Comparison of ENCODE assay signal across 25 cellular contexts in genomic region chr19:53130506-53130905, GRCh38. TPM values are rescaled to one million over a fixed set of nuclear protein-coding genes. Genes with fewer than 3 reads are reported as not detected.
DNase-seq lines count a peak whose midpoint lies in the region; ATAC-seq and TF ChIP-seq lines count a peak whose summit lies in the region.
"Had no signal": no experiment of that assay in that cellular context is flagged by ENCODE, and none has a peak within 500 bp of the region (broad histone marks: within the 10 kb centered on the region; RNA-seq: fewer than 3 reads in every experiment).

No MANE protein-coding gene starts in this region.

- peak overlapping the region in 4 of 10 donors; percentile 0 to 75 (median 2) for H3K4me3 ChIP-seq in heart right ventricle
- no peak overlapping the region for H3K4me3 ChIP-seq in thyroid gland (replicated peaks in 1 of 3)
- H3K4me3 ChIP-seq: colonic mucosa, GM12878, ovary, tibial artery had no signal

- H3K9me3 ChIP-seq in heart right ventricle (peaks cover 0 to 28% (median 0%) of the 10 kb centered on the region in 11 donors), thyroid gland (no peaks in the 10 kb centered on the region)
- H3K9me3 ChIP-seq: colonic mucosa, ovary, tibial artery had no signal

- peaks cover 35% of the 10 kb centered on the region for H3K36me3 Mint-ChIP-seq in nephron (ENCODE audit: low read depth)

- H3K27ac ChIP-seq in heart right ventricle, result peak overlapping the region in 8 of 10 donors; percentile 7 to 92 (median 72)
- H3K27ac ChIP-seq in thyroid gland, result no peak overlapping the region
- H3K27ac ChIP-seq: brain microvascular endothelial cell, colonic mucosa, ovary, tibial artery had no signal

- peak overlapping the region; percentile 15 to 53 (median 21) for H3K4me3 Mint-ChIP-seq in nephron
- H3K4me3 Mint-ChIP-seq: stimulated activated naive CD8-positive, alpha-beta T cell treated with anti-CD3 and anti-CD28 coated beads, Interleukin-15, Interleukin-2, amounts not matched to agents 100 ng/mL and 50 ng/mL, for 24 hours; T-helper 1 cell treated with Interleukin-12 subunit alpha and Interleukin-12 subunit beta and Interleukin-4 antibody, amounts not matched to agents 30 μg/mL and 1 μg/mL, for 36 hours had no signal

- H3K27ac Mint-ChIP-seq in nephron, result no peak overlapping the region
- H3K27ac Mint-ChIP-seq: B cell; naive B cell; stimulated activated naive CD8-positive, alpha-beta T cell treated with anti-CD3 and anti-CD28 coated beads, Interleukin-15, Interleukin-2, amounts not matched to agents 100 ng/mL and 50 ng/mL, for 24 hours; T-helper 1 cell treated with Interleukin-12 subunit alpha and Interleukin-12 subunit beta and Interleukin-4 antibody, amounts not matched to agents 30 μg/mL and 1 μg/mL, for 36 hours had no signal

- H3K4me1 ChIP-seq in heart right ventricle (peaks cover 9 to 33% (median 25%) of the 10 kb centered on the region in 9 donors), thyroid gland (peaks cover 10 to 15% of the 10 kb centered on the region in 2 donors)
- H3K4me1 ChIP-seq: colonic mucosa had no signal

- peaks cover 19% of the 10 kb centered on the region for H3K4me1 Mint-ChIP-seq in nephron

- no peak for TF ChIP-seq POLR2A in thyroid gland (IDR thresholded peaks at IDR 0.05)

- peaks cover 4% of the 10 kb centered on the region for H3K9me3 Mint-ChIP-seq in nephron

- ATAC-seq in heart right ventricle, result peak in 3 of 8 donors; percentile 34 to 55 (median 42)
- no peak for ATAC-seq in left ventricle myocardium superior
- ATAC-seq: GM12878 had no signal

- H3K27me3 ChIP-seq in heart right ventricle, result peaks cover 0 to 3% (median 0%) of the 10 kb centered on the region in 7 donors
- H3K27me3 ChIP-seq in thyroid gland, result no peaks in the 10 kb centered on the region
- H3K27me3 ChIP-seq: brain microvascular endothelial cell, colonic mucosa, ovary, tibial artery had no signal

- DNase-seq in heart right ventricle (peak in 1 of 2 donors; percentile 11), left ventricle myocardium superior (no peak), cerebellar cortex (ENCODE audit: low spot score) (peak; percentile 28), thyroid gland (peak; percentile 55 to 69), iPS-NIHi11 (ENCODE audit: low spot score) (no peak), DMS153 treated with DMSO at 0.1 percent for 48 hours (lab: John Stamatoyannopoulos, UW; ENCODE audit: unreplicated experiment) (no peak), OCI-M2 (lab: John Stamatoyannopoulos, UW; ENCODE audit: unreplicated experiment) (no peak)
- DNase-seq: activated CD8-positive, alpha-beta memory T cell treated with anti-CD3 and anti-CD28 coated beads for 24 hours; activated gamma-delta T cell; activated T-cell treated with anti-CD3 and anti-CD28 coated beads, Interleukin-2, amount 50 U/mL, for 1 hour; brain microvascular endothelial cell; colonic mucosa; DMS79; H7; Karpas-422; naive B cell; NCI-H187; NCI-H2227 treated with DMSO at 0.1 percent for 48 hours; ovary; tibial artery had no signal

- intact Hi-C loops in heart right ventricle (cut with DNase I), result loop anchor here in 1 of 10 donors (2.0 to 5.0 kb wide), 2 partner anchors 28 to 53 kb away; partner anchors contain the start of gene ZNF160
- intact Hi-C loops in left ventricle myocardium superior (cut with micrococcal nuclease), result loop anchor here (10.0 kb wide), 1 partner anchor 56 kb away; no protein-coding TSS in a partner anchor
- intact Hi-C loops in thyroid gland (cut with DNase I), result no loop called here

- WGBS in heart right ventricle, 2 donors, result 60 to 66% methylated on average over 7 of the region's 7 CpGs
- 26 to 35% methylated on average over 7 of the region's 7 CpGs for WGBS in thyroid gland, 2 donors

- TF ChIP-seq CTCF in heart right ventricle (IDR thresholded peaks at IDR 0.05), result no peak
- no peak for TF ChIP-seq CTCF in nephron (IDR thresholded peaks at IDR 0.05; ENCODE audit: unreplicated experiment in 3 of 3)
- TF ChIP-seq CTCF in thyroid gland (IDR thresholded peaks at IDR 0.05), result no peak

- peaks cover 0 to 3% (median 0%) of the 10 kb centered on the region in 9 donors for H3K36me3 ChIP-seq in heart right ventricle
- no peaks in the 10 kb centered on the region for H3K36me3 ChIP-seq in thyroid gland
- H3K36me3 ChIP-seq: brain microvascular endothelial cell, colonic mucosa, ovary, tibial artery had no signal

- H3K27me3 Mint-ChIP-seq in nephron (ENCODE audit: low read depth), result no peaks in the 10 kb centered on the region
- H3K27me3 Mint-ChIP-seq: B cell, naive B cell had no signal

RNA-seq across cellular contexts. Expression of gene ZNF415, which starts 2.2 kb away (rescaled TPM):
- total RNA-seq in heart right ventricle, result 10 to 100 TPM; 18.7 to 32.5 (median 22.8) TPM
- polyA plus RNA-seq in heart right ventricle, result 10 to 100 TPM in 1 of 2 donors, 1 to 10 TPM in 1; 9.5 to 19.8 TPM
- total RNA-seq in left ventricle myocardium superior, result 23.9 TPM
- 10 to 100 TPM; 14.5 to 37.6 (median 18.9) TPM for total RNA-seq in thyroid gland

RNA-seq across cellular contexts. Expression of gene ZNF160, which starts 27.3 kb away (rescaled TPM):
- total RNA-seq in heart right ventricle, result 10 to 100 TPM in 9 of 10 donors, 1 to 10 TPM in 1; 9.8 to 22.9 (median 18.5) TPM
- polyA plus RNA-seq in heart right ventricle, result 10 to 100 TPM in 1 of 2 donors, 1 to 10 TPM in 1; 9.1 to 25.9 TPM
- total RNA-seq in left ventricle myocardium superior, result 19.2 TPM
- total RNA-seq in thyroid gland, result 100 to 1,000 TPM in 1 of 4 donors, 10 to 100 TPM in 3; 61.0 to 109 (median 81.4) TPM

RNA-seq across cellular contexts. Expression of gene ZNF347, which starts 28.3 kb away (rescaled TPM):
- total RNA-seq in heart right ventricle (10 to 100 TPM in 2 of 10 donors, 1 to 10 TPM in 8; 5.4 to 11.3 (median 7.2) TPM), left ventricle myocardium superior (6.6 TPM), thyroid gland (10 to 100 TPM; 13.1 to 27.7 (median 19.9) TPM)
- polyA plus RNA-seq in heart right ventricle, result 1 to 10 TPM; 2.0 to 3.2 TPM

Comparison
In these comparisons a context has a peak if more than half of its experiments do, and no peak if none do; other contexts are left out.
1. DNase-seq: peak in cerebellar cortex (single experiment) and thyroid gland (2 of 2); none in left ventricle myocardium superior (single experiment), iPS-NIHi11 (single experiment), DMS153 treated with DMSO at 0.1 percent for 48 hours (single experiment) and OCI-M2 (single experiment).
2. H3K27ac ChIP-seq: peak in heart right ventricle (8 of 10); none in thyroid gland (0 of 3).